Comparison of ENCODE assay signal across 9 cellular contexts in genomic region chr17:29583324-29584248, GRCh38. TPM values are rescaled to one million over a fixed set of nuclear protein-coding genes. Genes with fewer than 3 reads are reported as not detected.
DNase-seq lines count a peak whose midpoint lies in the region; ATAC-seq and TF ChIP-seq lines count a peak whose summit lies in the region.
"Had no signal": no experiment of that assay in that cellular context is flagged by ENCODE, and none has a peak within 500 bp of the region (broad histone marks: within the 10 kb centered on the region; RNA-seq: fewer than 3 reads in every experiment).

No MANE protein-coding gene starts in this region.

- H4K20me1 ChIP-seq in OCI-LY7 (ENCODE audit: insufficient read depth, low read length) = peaks cover 5% of the 10 kb centered on the region; the same call in 1 of the 2 replicates

- no peaks in the 10 kb centered on the region for H3K9me3 Mint-ChIP-seq in activated CD4-positive, alpha-beta T cell treated with anti-CD3 and anti-CD28 coated beads, Interleukin-2, amount 10 ng/mL, durations not matched to agents 7 days and 5 days
- no peaks in the 10 kb centered on the region for H3K9me3 Mint-ChIP-seq in endodermal cell

- DNase-seq in activated CD4-positive, alpha-beta T cell treated with anti-CD3 and anti-CD28 coated beads, Interleukin-2, amount 10 ng/mL, durations not matched to agents 7 days and 5 days = no peak
- no peak for DNase-seq in activated CD4-positive, alpha-beta T cell treated with anti-CD3 and anti-CD28 coated beads, Interleukin-2, amount 50 U/mL, for 1 hour
- no peak for DNase-seq in OCI-LY7 (ENCODE audit: low spot score)
- peak; percentile 45 for DNase-seq in endodermal cell
- no peak for DNase-seq in BE2C
- DNase-seq: MV-4-11 had no signal

- H3K36me3 Mint-ChIP-seq in activated CD4-positive, alpha-beta T cell treated with anti-CD3 and anti-CD28 coated beads, Interleukin-2, amount 10 ng/mL, durations not matched to agents 7 days and 5 days (ENCODE audit: low read depth) = peaks cover 33% of the 10 kb centered on the region
- peaks cover 23% of the 10 kb centered on the region for H3K36me3 Mint-ChIP-seq in endodermal cell (ENCODE audit: low read depth)

- no TSS peak for BruUV-seq in OCI-LY7 (replicated peaks; lab: Mats Ljungman, UMichigan)

- peaks cover 43% of the 10 kb centered on the region for H3K79me2 ChIP-seq in OCI-LY7 (ENCODE audit: insufficient read depth, low read depth, low read length)

- peak overlapping the region; percentile 50 for H3K27ac ChIP-seq in OCI-LY7 (ENCODE audit: low read depth, low read length, poor library complexity, severe bottlenecking)
- no peak overlapping the region for H3K27ac ChIP-seq in endodermal cell (ENCODE audit: low read depth, low read length)
- peak overlapping the region in 13 of 21 experiments; percentile 1 to 75 (median 51) for H3K27ac ChIP-seq in skin epidermis

- H3K9me3 ChIP-seq in OCI-LY7 (ENCODE audit: low read length) (no peaks in the 10 kb centered on the region), endodermal cell (ENCODE audit: control insufficient read depth, low read length) (no peaks in the 10 kb centered on the region), BE2C (no peaks in the 10 kb centered on the region)

- CTCF ChIA-PET in activated CD4-positive, alpha-beta T cell treated with anti-CD3 and anti-CD28 coated beads, Interleukin-2, amount 10 ng/mL, durations not matched to agents 7 days and 5 days (lab: Charles Lee) = interaction anchor here (2.1 to 8.6 kb wide), 4 partner anchors 9 to 34 kb away, joined by 6 to 77 read pairs (median 26); partner anchors contain the start of genes ABHD15, ANKRD13B and TP53I13
- CTCF ChIA-PET in OCI-LY7 (lab: Charles Lee; ENCODE audit: unreplicated experiment) = interaction anchor here (0.5 to 0.7 kb wide), 3 partner anchors 10 to 13 kb away, joined by 3 to 6 read pairs (median 3); no protein-coding TSS in a partner anchor

- H3K9me2 ChIP-seq in OCI-LY7 (ENCODE audit: insufficient read depth, low read length) = no peaks in the 10 kb centered on the region

- 94% methylated on average over 13 to 16 of the region's 16 CpGs for WGBS in endodermal cell (ENCODE audit: insufficient coverage in 1 of 2, insufficient read length in 1 of 2), 2 experiments

- H3K27me3 ChIP-seq in endodermal cell (ENCODE audit: control insufficient read depth, insufficient read depth, low read length, poor library complexity, severe bottlenecking) (no peaks in the 10 kb centered on the region), BE2C (no peaks in the 10 kb centered on the region)

- H3K4me1 Mint-ChIP-seq in activated CD4-positive, alpha-beta T cell treated with anti-CD3 and anti-CD28 coated beads, Interleukin-2, amount 10 ng/mL, durations not matched to agents 7 days and 5 days = peaks cover 69% of the 10 kb centered on the region
- H3K4me1 Mint-ChIP-seq in endodermal cell = peaks cover 14% of the 10 kb centered on the region

- no peaks in the 10 kb centered on the region for H3K27me3 Mint-ChIP-seq in activated CD4-positive, alpha-beta T cell treated with anti-CD3 and anti-CD28 coated beads, Interleukin-2, amount 10 ng/mL, durations not matched to agents 7 days and 5 days
- peaks cover 7% of the 10 kb centered on the region for H3K27me3 Mint-ChIP-seq in endodermal cell (ENCODE audit: insufficient read depth)

- no peak for ATAC-seq in HG02763 (IDR thresholded peaks at IDR 0.05; ENCODE audit: unreplicated experiment)
- no peak for ATAC-seq in GM21423 (IDR thresholded peaks at IDR 0.05; ENCODE audit: unreplicated experiment)

- intact Hi-C loops in OCI-LY7 (cut with micrococcal nuclease; ENCODE audit: unreplicated experiment) = loop anchor here (5.0 kb wide), 1 partner anchor 34 kb away; no protein-coding TSS in a partner anchor

- peak overlapping the region; percentile 58; the same call in 1 of the 2 replicates for H3K4me2 ChIP-seq in OCI-LY7 (ENCODE audit: low read length)

- no peak overlapping the region for H3K4me3 Mint-ChIP-seq in activated CD4-positive, alpha-beta T cell treated with anti-CD3 and anti-CD28 coated beads, Interleukin-2, amount 10 ng/mL, durations not matched to agents 7 days and 5 days
- H3K4me3 Mint-ChIP-seq in endodermal cell = no peak overlapping the region

- POLR2A ChIA-PET in activated CD4-positive, alpha-beta T cell treated with anti-CD3 and anti-CD28 coated beads, Interleukin-2, amount 10 ng/mL, durations not matched to agents 7 days and 5 days (lab: Charles Lee) = no interaction called here
- POLR2A ChIA-PET in OCI-LY7 (lab: Charles Lee) = interaction anchor here (1.0 kb wide), 1 partner anchor 8 kb away, joined by 3 read pairs; no protein-coding TSS in a partner anchor

- H3K4me3 ChIP-seq in OCI-LY7 (ENCODE audit: low read depth, low read length, poor library complexity, severe bottlenecking) = no peak overlapping the region
- H3K4me3 ChIP-seq in endodermal cell (ENCODE audit: low read length) = no peak overlapping the region
- H3K4me3 ChIP-seq in skin epidermis = no peak overlapping the region
- H3K4me3 ChIP-seq in BE2C (ENCODE audit: low read depth, low read length) = no peak overlapping the region

- H2AFZ ChIP-seq in OCI-LY7 (ENCODE audit: low read length) = no peak overlapping the region

- H3K9ac ChIP-seq in endodermal cell (ENCODE audit: extremely low read depth, low read length, poor library complexity, severe bottlenecking) = no peak overlapping the region

- H3K36me3 ChIP-seq in OCI-LY7 (ENCODE audit: insufficient read depth, low read length) (peaks cover 38% of the 10 kb centered on the region), endodermal cell (ENCODE audit: control insufficient read depth, insufficient read depth, low read length) (peaks cover 27% of the 10 kb centered on the region), BE2C (peaks cover 3% of the 10 kb centered on the region; the same call in 1 of the 2 replicates)

- H3K4me1 ChIP-seq in OCI-LY7 (ENCODE audit: insufficient read depth, low read length, poor library complexity, severe bottlenecking) (peaks cover 53% of the 10 kb centered on the region), endodermal cell (ENCODE audit: control insufficient read depth, insufficient read depth, low read length) (peaks cover 13% of the 10 kb centered on the region), BE2C (no peaks in the 10 kb centered on the region)

- TF ChIP-seq CTCF in OCI-LY7 (conservative IDR thresholded peaks at IDR 0.05; ENCODE audit: low read length) = no peak
- TF ChIP-seq CTCF in endodermal cell (conservative IDR thresholded peaks at IDR 0.05) = no peak
- TF ChIP-seq CTCF in BE2C (IDR thresholded peaks at IDR 0.05; ENCODE audit: low read depth, low read length) = no peak

- H3K27ac Mint-ChIP-seq in activated CD4-positive, alpha-beta T cell treated with anti-CD3 and anti-CD28 coated beads, Interleukin-2, amount 10 ng/mL, durations not matched to agents 7 days and 5 days = peak overlapping the region; percentile 86
- H3K27ac Mint-ChIP-seq in endodermal cell = no peak overlapping the region

RNA-seq across cellular contexts. Expression of gene GIT1, which starts 5.9 kb away (rescaled TPM):
- 100 to 1,000 TPM; 107 TPM for total RNA-seq in activated CD4-positive, alpha-beta T cell treated with anti-CD3 and anti-CD28 coated beads, Interleukin-2, amount 10 ng/mL, durations not matched to agents 7 days and 5 days
- 38.8 and 44.3 TPM in 2 replicates for total RNA-seq in OCI-LY7 (2014; rRNA removed; shearing (Covaris generic))
- total RNA-seq in OCI-LY7 (2022) (60.2 and 69.6 TPM in 2 replicates), endodermal cell (10 to 100 TPM; 45.0 to 61.8 TPM)
- 47.1 TPM for polyA plus RNA-seq in endodermal cell (2013, experiment 1 of 2)
- polyA plus RNA-seq in endodermal cell (2013, experiment 2 of 2) = 48.9 TPM
- polyA plus RNA-seq in BE2C (2012; ENCODE audit: insufficient read depth, insufficient read length, low read depth) = 48.9 TPM

RNA-seq across cellular contexts. Expression of gene ANKRD13B, which starts 9.3 kb away (rescaled TPM):
- total RNA-seq in activated CD4-positive, alpha-beta T cell treated with anti-CD3 and anti-CD28 coated beads, Interleukin-2, amount 10 ng/mL, durations not matched to agents 7 days and 5 days = 10 to 100 TPM; 12.3 to 12.8 TPM
- total RNA-seq in OCI-LY7 (2014; rRNA removed; shearing (Covaris generic)) = 17.8 and 22.8 TPM in 2 replicates
- total RNA-seq in OCI-LY7 (2022) = 30.5 and 32.8 TPM in 2 replicates
- 1 to 10 TPM; 2.2 to 2.6 TPM for total RNA-seq in endodermal cell
- 36.5 TPM for polyA plus RNA-seq in endodermal cell (2013, experiment 1 of 2)
- polyA plus RNA-seq in endodermal cell (2013, experiment 2 of 2) = 28.4 TPM
- 84.2 TPM for polyA plus RNA-seq in BE2C (2012; ENCODE audit: insufficient read depth, insufficient read length, low read depth)

RNA-seq across cellular contexts. Expression of gene TP53I13, which starts 15.1 kb away (rescaled TPM):
- 10 to 100 TPM; 71.4 to 75.0 TPM for total RNA-seq in activated CD4-positive, alpha-beta T cell treated with anti-CD3 and anti-CD28 coated beads, Interleukin-2, amount 10 ng/mL, durations not matched to agents 7 days and 5 days
- total RNA-seq in OCI-LY7 (2014; rRNA removed; shearing (Covaris generic)) = 27.5 and 30.9 TPM in 2 replicates
- 20.8 and 26.5 TPM in 2 replicates for total RNA-seq in OCI-LY7 (2022)
- total RNA-seq in endodermal cell = 10 to 100 TPM; 21.7 to 31.0 TPM
- 34.6 TPM for polyA plus RNA-seq in endodermal cell (2013, experiment 1 of 2)
- polyA plus RNA-seq in endodermal cell (2013, experiment 2 of 2) = 33.7 TPM
- 11.0 TPM for polyA plus RNA-seq in BE2C (2012; ENCODE audit: insufficient read depth, insufficient read length, low read depth)

RNA-seq across cellular contexts. Expression of gene ABHD15, which starts 16.7 kb away (rescaled TPM):
- 10 to 100 TPM; 16.9 to 18.0 TPM for total RNA-seq in activated CD4-positive, alpha-beta T cell treated with anti-CD3 and anti-CD28 coated beads, Interleukin-2, amount 10 ng/mL, durations not matched to agents 7 days and 5 days
- 7.7 and 8.5 TPM in 2 replicates for total RNA-seq in OCI-LY7 (2014; rRNA removed; shearing (Covaris generic))
- 13.9 and 15.3 TPM in 2 replicates for total RNA-seq in OCI-LY7 (2022)
- total RNA-seq in endodermal cell = 1 to 10 TPM; 1.4 to 2.1 TPM
- 1.9 TPM for polyA plus RNA-seq in endodermal cell (2013, experiment 1 of 2)
- 1.4 TPM for polyA plus RNA-seq in endodermal cell (2013, experiment 2 of 2)
- polyA plus RNA-seq in BE2C (2012; ENCODE audit: insufficient read depth, insufficient read length, low read depth) = 0.12 TPM

RNA-seq across cellular contexts. Expression of gene CORO6, which starts 39.1 kb away (rescaled TPM):
- 1 to 10 TPM; 2.4 to 3.1 TPM for total RNA-seq in activated CD4-positive, alpha-beta T cell treated with anti-CD3 and anti-CD28 coated beads, Interleukin-2, amount 10 ng/mL, durations not matched to agents 7 days and 5 days
- total RNA-seq in OCI-LY7 (2014; rRNA removed; shearing (Covaris generic)) = 3.9 and 5.9 TPM in 2 replicates
- total RNA-seq in OCI-LY7 (2022) = 6.2 and 7.5 TPM in 2 replicates
- total RNA-seq in endodermal cell = under 1 TPM; 0.86 to 1.00 TPM
- 6.2 TPM for polyA plus RNA-seq in endodermal cell (2013, experiment 1 of 2)
- polyA plus RNA-seq in endodermal cell (2013, experiment 2 of 2) = 5.3 TPM
- polyA plus RNA-seq in BE2C (2012; ENCODE audit: insufficient read depth, insufficient read length, low read depth) = 7.5 TPM
